8 cellular contexts compared by ENCODE assay signal in genomic region chr6:158869604-158870417, GRCh38. TPM values are rescaled to one million over a fixed set of nuclear protein-coding genes. Genes with fewer than 3 reads are reported as not detected.
DNase-seq lines count a peak whose midpoint lies in the region; ATAC-seq and TF ChIP-seq lines count a peak whose summit lies in the region.

No MANE protein-coding gene starts in this region.

- H3K4me2 ChIP-seq in BLaER1 treated with 17β-estradiol and CSF1 and Interleukin-3, amounts not matched to agents 10 nM and 100 nM = peak overlapping the region; percentile 75 to 94 (median 84)

- H4K20me1 ChIP-seq in BLaER1 treated with 17β-estradiol and CSF1 and Interleukin-3, amounts not matched to agents 10 nM and 100 nM = no peaks in the 10 kb centered on the region

- intact Hi-C loops in colonic mucosa (cut with DNase I) = no loop called here

- H3K9me3 ChIP-seq in BLaER1 treated with 17β-estradiol and CSF1 and Interleukin-3, amounts not matched to agents 10 nM and 100 nM (replicated peaks in 1 of 11) = peaks cover 0 to 13% (median 5%) of the 10 kb centered on the region in 11 experiments; a peak in 8 of 22 replicates
- H3K9me3 ChIP-seq in colonic mucosa = no peaks in the 10 kb centered on the region

- no peaks in the 10 kb centered on the region for H3K36me3 ChIP-seq in BLaER1 treated with 17β-estradiol and CSF1 and Interleukin-3, amounts not matched to agents 10 nM and 100 nM
- H3K36me3 ChIP-seq in colonic mucosa = no peaks in the 10 kb centered on the region

- peaks cover 14 to 69% (median 58%) of the 10 kb centered on the region in 10 experiments for H3K4me1 ChIP-seq in BLaER1 treated with 17β-estradiol and CSF1 and Interleukin-3, amounts not matched to agents 10 nM and 100 nM
- peaks cover 3% of the 10 kb centered on the region for H3K4me1 ChIP-seq in colonic mucosa

- peak; percentile 94 for ATAC-seq in HG03342 (IDR thresholded peaks at IDR 0.05; ENCODE audit: unreplicated experiment)

- H3K27me3 ChIP-seq in BLaER1 treated with 17β-estradiol and CSF1 and Interleukin-3, amounts not matched to agents 10 nM and 100 nM = no peaks in the 10 kb centered on the region
- no peaks in the 10 kb centered on the region for H3K27me3 ChIP-seq in colonic mucosa

- TF ChIP-seq POLR2A in GM19099 (IDR thresholded peaks at IDR 0.05; ENCODE audit: extremely low read depth, insufficient read length, low read depth) = peak; percentile 73

- peak overlapping the region; percentile 81 to 100 (median 92) for H3K27ac ChIP-seq in BLaER1 treated with 17β-estradiol and CSF1 and Interleukin-3, amounts not matched to agents 10 nM and 100 nM
- H3K27ac ChIP-seq in colonic mucosa = peak overlapping the region; percentile 92

- DNase-seq in NCI-H345 treated with DMSO at 0.1 percent for 48 hours (lab: John Stamatoyannopoulos, UW; ENCODE audit: unreplicated experiment) = peak; percentile 86
- peak; percentile 97 to 98 for DNase-seq in activated CD4-positive, alpha-beta T cell treated with anti-CD3 and anti-CD28 coated beads for 4 hours
- peak; percentile 95 for DNase-seq in colonic mucosa
- DNase-seq in left kidney (ENCODE audit: low read depth, low spot score) = peak; percentile 96
- DNase-seq in stimulated activated CD4-positive, alpha-beta T cell treated with anti-CD3 and anti-CD28 coated beads, Interleukin-2, amount 100 ng/mL, for 4 hours (ENCODE audit: low read depth) = peak; percentile 97

- H3K4me3 ChIP-seq in BLaER1 treated with 17β-estradiol and CSF1 and Interleukin-3, amounts not matched to agents 10 nM and 100 nM = peak overlapping the region; percentile 17 to 70 (median 56); a peak in 19 of 20 replicates
- H3K4me3 ChIP-seq in colonic mucosa = peak overlapping the region; percentile 20

- TF ChIP-seq CTCF in colonic mucosa (IDR thresholded peaks at IDR 0.05) = peak; percentile 14

- H3K9ac ChIP-seq in BLaER1 treated with 17β-estradiol and CSF1 and Interleukin-3, amounts not matched to agents 10 nM and 100 nM = peak overlapping the region; percentile 72 to 91 (median 84)
- peak overlapping the region; percentile 70 to 97 for H3K9ac ChIP-seq in colonic mucosa (ENCODE audit: low read depth in 2 of 2, low read length in 2 of 2)

RNA-seq across cellular contexts. Expression of gene EZR, which starts 50.6 kb away (rescaled TPM):
- total RNA-seq in colonic mucosa = 100 to 1,000 TPM; 257 to 424 TPM

Comparison
In these comparisons a context has a peak if more than half of its experiments do, and no peak if none do; other contexts are left out.
1. Peak in every context shown above with its lines: DNase-seq, ATAC-seq, H3K4me3 ChIP-seq and H3K27ac ChIP-seq.